Comparison of ENCODE assay signal across 16 cellular contexts in genomic region chr19:4453232-4454179, GRCh38.
"Had no signal": no experiment of that assay in that cellular context is flagged by ENCODE, and none has a peak within 500 bp of the region (broad histone marks: within the 10 kb centered on the region; RNA-seq: fewer than 3 reads in every experiment).

No MANE protein-coding gene starts in this region.

- H3K27ac Mint-ChIP-seq: T-helper 1 cell treated with Interleukin-12 subunit alpha and Interleukin-12 subunit beta and Interleukin-4 antibody, amounts not matched to agents 30 μg/mL and 1 μg/mL, for 36 hours had no signal

- H3K9me3 ChIP-seq: esophagus squamous epithelium, heart left ventricle, ovary, stomach, thoracic aorta had no signal

- H3K27me3 Mint-ChIP-seq: activated T-cell treated with anti-CD3 and anti-CD28 coated beads, Interleukin-2, amount 50 U/mL, for 24 hours had no signal

- H3K9me3 Mint-ChIP-seq: activated naive CD4-positive, alpha-beta T cell treated with anti-CD3 and anti-CD28 coated beads, Interleukin-2, amount 50 U/mL, for 72 hours; activated T-cell treated with anti-CD3 and anti-CD28 coated beads, Interleukin-2, amount 50 U/mL, for 24 hours; nephron; T-helper 1 cell treated with Interleukin-12 subunit alpha and Interleukin-12 subunit beta and Interleukin-4 antibody, amounts not matched to agents 30 μg/mL and 1 μg/mL, for 36 hours had no signal

- H3K27ac ChIP-seq: thoracic aorta had no signal

- H3K4me3 ChIP-seq: heart left ventricle, ovary, stomach, thoracic aorta had no signal

- DNase-seq: activated CD4-positive, alpha-beta T cell treated with anti-CD3 and anti-CD28 coated beads, Interleukin-2, amount 50 U/mL, for 1 hour; activated effector memory CD4-positive, alpha-beta T cell treated with anti-CD3 and anti-CD28 coated beads, Interleukin-2, amount 50 U/mL, for 16 hours; activated T-cell treated with anti-CD3 and anti-CD28 coated beads, Interleukin-2, amount 50 U/mL, for 24 hours; aorta; esophagus squamous epithelium; foreskin fibroblast; mesendoderm; stimulated activated CD4-positive, alpha-beta T cell treated with anti-CD3 and anti-CD28 coated beads, Interleukin-4, amount 100 ng/mL, for 24 hours; stomach had no signal

- ATAC-seq: activated naive CD4-positive, alpha-beta T cell treated with anti-CD3 and anti-CD28 coated beads, Interleukin-2, amount 50 U/mL, for 72 hours; heart left ventricle; left lobe of liver had no signal

- H3K36me3 ChIP-seq: ovary had no signal

- H3K4me3 Mint-ChIP-seq: activated T-cell treated with anti-CD3 and anti-CD28 coated beads, Interleukin-2, amount 50 U/mL, for 24 hours; T-helper 1 cell treated with Interleukin-12 subunit alpha and Interleukin-12 subunit beta and Interleukin-4 antibody, amounts not matched to agents 30 μg/mL and 1 μg/mL, for 36 hours had no signal

- H3K27me3 ChIP-seq: esophagus squamous epithelium, heart left ventricle, ovary, stomach had no signal
